Comparison of ENCODE assay signal across 14 cellular contexts in genomic region chr7:32518534-32519140, GRCh38. TPM values are rescaled to one million over a fixed set of nuclear protein-coding genes. Genes with fewer than 3 reads are reported as not detected.
DNase-seq lines count a peak whose midpoint lies in the region; ATAC-seq, FAIRE-seq and TF ChIP-seq lines count a peak whose summit lies in the region.
"Had no signal": no experiment of that assay in that cellular context is flagged by ENCODE, and none has a peak within 500 bp of the region (broad histone marks: within the 10 kb centered on the region; RNA-seq: fewer than 3 reads in every experiment).

No MANE protein-coding gene starts in this region.

- H3K4me1 ChIP-seq in A549 (peaks cover 8% of the 10 kb centered on the region; the same call in 1 of the 3 replicates), GM23248 (ENCODE audit: insufficient read depth) (peaks cover 9% of the 10 kb centered on the region; the same call in 1 of the 2 replicates), OCI-LY7 (ENCODE audit: insufficient read depth, low read length, poor library complexity, severe bottlenecking) (peaks cover 6% of the 10 kb centered on the region), prostate gland (replicated peaks) (no peaks in the 10 kb centered on the region), upper lobe of right lung (peaks cover 12% of the 10 kb centered on the region)
- H3K4me1 ChIP-seq: psoas muscle had no signal

- H3K27ac ChIP-seq in A549: no peak overlapping the region
- H3K27ac ChIP-seq in GM23248: no peak overlapping the region
- H3K27ac ChIP-seq in OCI-LY7 (ENCODE audit: low read depth, low read length, poor library complexity, severe bottlenecking): no peak overlapping the region
- H3K27ac ChIP-seq in prostate gland: no peak overlapping the region
- no peak overlapping the region for H3K27ac ChIP-seq in upper lobe of right lung
- H3K27ac ChIP-seq: BLaER1 treated with 17β-estradiol and CSF1 and Interleukin-3, amounts not matched to agents 10 nM and 100 nM; psoas muscle had no signal

- H2AFZ ChIP-seq in GM23248 (no peak overlapping the region), OCI-LY7 (ENCODE audit: low read length) (no peak overlapping the region)

- no peak for TF ChIP-seq RAD21 in A549 (conservative IDR thresholded peaks at IDR 0.05 in 1 of 2, IDR thresholded peaks at IDR 0.05 in 1 of 2)

- FAIRE-seq in A549 (lab: Jason Lieb, UNC): no peak
- FAIRE-seq in D721Med (lab: Jason Lieb, UNC): no peak

- 74% methylated on average over 2 of the region's 2 CpGs for WGBS in A549 (ENCODE audit: missing lambda C conversion rate)
- 76 to 79% methylated on average over 2 of the region's 2 CpGs for WGBS in GM23248 (ENCODE audit: low coverage in 1 of 2, low lambda C conversion rate in 2 of 2, missing lambda C conversion rate in 2 of 2), 2 experiments
- 91% methylated on average over 2 of the region's 2 CpGs for WGBS in prostate gland

- POLR2A ChIA-PET in A549 (lab: Yijun Ruan, JAX) (no interaction called here), OCI-LY7 (lab: Charles Lee) (interaction anchor here (0.7 kb wide), 1 partner anchor 14 kb away, joined by 3 read pairs; no protein-coding TSS in a partner anchor)

- H3K4me3 ChIP-seq in A549 (no peak overlapping the region), GM23248 (no peak overlapping the region), OCI-LY7 (ENCODE audit: low read depth, low read length, poor library complexity, severe bottlenecking) (no peak overlapping the region), fibroblast of mammary gland (ENCODE audit: control insufficient read depth, low read depth, low read length) (no peak overlapping the region), prostate gland (no peak overlapping the region), upper lobe of right lung (no peak overlapping the region)
- H3K4me3 ChIP-seq: psoas muscle had no signal

- H3K4me2 ChIP-seq in A549: no peak overlapping the region
- H3K4me2 ChIP-seq in GM23248 (ENCODE audit: unreplicated experiment): no peak overlapping the region
- H3K4me2 ChIP-seq in OCI-LY7 (ENCODE audit: low read length): no peak overlapping the region
- H3K4me2 ChIP-seq: BLaER1 treated with 17β-estradiol and CSF1 and Interleukin-3, amounts not matched to agents 10 nM and 100 nM had no signal

- H3K36me3 ChIP-seq in GM23248 (ENCODE audit: low read depth) (peaks cover 9% of the 10 kb centered on the region; the same call in 1 of the 2 replicates), OCI-LY7 (ENCODE audit: insufficient read depth, low read length) (peaks cover 83% of the 10 kb centered on the region), prostate gland (no peaks in the 10 kb centered on the region), upper lobe of right lung (no peaks in the 10 kb centered on the region)

- peaks cover 4% of the 10 kb centered on the region; the same call in 1 of the 2 replicates for H4K20me1 ChIP-seq in GM23248 (ENCODE audit: insufficient read depth)
- no peaks in the 10 kb centered on the region for H4K20me1 ChIP-seq in OCI-LY7 (ENCODE audit: insufficient read depth, low read length)

- H3K27me3 ChIP-seq in GM23248 (replicated peaks; ENCODE audit: insufficient read depth): no peaks in the 10 kb centered on the region
- H3K27me3 ChIP-seq in prostate gland (replicated peaks; ENCODE audit: insufficient read depth): no peaks in the 10 kb centered on the region
- no peaks in the 10 kb centered on the region for H3K27me3 ChIP-seq in upper lobe of right lung
- H3K27me3 ChIP-seq: BLaER1 treated with 17β-estradiol and CSF1 and Interleukin-3, amounts not matched to agents 10 nM and 100 nM had no signal

- no TSS peak for BruUV-seq in OCI-LY7 (replicated peaks; lab: Mats Ljungman, UMichigan)

- H3K9me3 ChIP-seq in A549 (peaks cover 43% of the 10 kb centered on the region), GM23248 (ENCODE audit: low read depth) (peaks cover 5% of the 10 kb centered on the region), OCI-LY7 (ENCODE audit: low read length) (peaks cover 59% of the 10 kb centered on the region), prostate gland (no peaks in the 10 kb centered on the region), upper lobe of right lung (no peaks in the 10 kb centered on the region)
- H3K9me3 ChIP-seq: psoas muscle had no signal

- no peak overlapping the region for H3K9ac ChIP-seq in GM23248
- H3K9ac ChIP-seq: BLaER1 treated with 17β-estradiol and CSF1 and Interleukin-3, amounts not matched to agents 10 nM and 100 nM had no signal

- no peak for TF ChIP-seq CTCF in A549 (IDR thresholded peaks at IDR 0.05)
- no peak for TF ChIP-seq CTCF in OCI-LY7 (conservative IDR thresholded peaks at IDR 0.05; ENCODE audit: low read length)
- no peak for TF ChIP-seq CTCF in fibroblast of mammary gland (conservative IDR thresholded peaks at IDR 0.05; ENCODE audit: control insufficient read depth, insufficient read depth, low read depth, low read length)
- no peak for TF ChIP-seq CTCF in prostate gland (IDR thresholded peaks at IDR 0.05)
- no peak for TF ChIP-seq CTCF in upper lobe of right lung (IDR thresholded peaks at IDR 0.05)
- TF ChIP-seq CTCF in D721Med (IDR thresholded peaks at IDR 0.05; ENCODE audit: insufficient read depth, missing control alignments): no peak

- intact Hi-C loops in OCI-LY7 (cut with micrococcal nuclease; ENCODE audit: unreplicated experiment) (no loop called here), prostate gland (cut with DNase I) (no loop called here), upper lobe of right lung (cut with DNase I) (no loop called here)

- H3K79me2 ChIP-seq in GM23248 (ENCODE audit: insufficient read depth) (peaks cover 100% of the 10 kb centered on the region), OCI-LY7 (ENCODE audit: insufficient read depth, low read depth, low read length) (peaks cover 30% of the 10 kb centered on the region)

- ATAC-seq in A549 (no peak), HG03045 (IDR thresholded peaks at IDR 0.05; ENCODE audit: unreplicated experiment) (no peak), upper lobe of right lung (no peak)
- ATAC-seq: activated CD4-positive, CD25-positive, alpha-beta regulatory T cell treated with anti-CD3 and anti-CD28 coated beads, Interleukin-2, amount 50 U/mL, for 24 hours; activated T-helper 17 cell treated with anti-CD3 and anti-CD28 coated beads, Interleukin-2, amount 50 U/mL, for 72 hours; psoas muscle had no signal

- TF ChIP-seq POLR2A in A549 (IDR thresholded peaks at IDR 0.05; ENCODE audit: low read length): no peak
- no peak for TF ChIP-seq POLR2A in prostate gland (IDR thresholded peaks at IDR 0.05)

- DNase-seq in A549 (ENCODE audit: low read depth in 1 of 2, low spot score in 1 of 2) (peak in 1 of 2 experiments; percentile 89), GM23248 (peak; percentile 26), OCI-LY7 (ENCODE audit: low spot score) (peak; percentile 77), fibroblast of mammary gland (ENCODE audit: low read depth) (peak; percentile 85), prostate gland (ENCODE audit: low spot score) (no peak), upper lobe of right lung (no peak), D721Med (ENCODE audit: insufficient read length, low spot score) (no peak)
- DNase-seq: MM.1S; psoas muscle; stimulated activated CD4-positive, alpha-beta T cell treated with anti-CD3 and anti-CD28 coated beads, Interleukin-4, amount 100 ng/mL, for 24 hours had no signal

- H3K9me2 ChIP-seq in GM23248 (ENCODE audit: insufficient read depth) (no peaks in the 10 kb centered on the region), OCI-LY7 (ENCODE audit: insufficient read depth, low read length) (no peaks in the 10 kb centered on the region)

- TF ChIP-seq EP300 in A549 (IDR thresholded peaks at IDR 0.05): no peak

- peaks cover 13% of the 10 kb centered on the region; the same call in 1 of the 2 replicates for H3F3A ChIP-seq in GM23248 (ENCODE audit: insufficient read depth)

- in situ Hi-C loops in GM23248 (cut with MboI): no loop called here

- CTCF ChIA-PET in A549 (lab: Yijun Ruan, JAX) (interaction anchor here (0.9 to 1.6 kb wide), 3 partner anchors 9 to 63 kb away, joined by 3 to 4 read pairs (median 3); no protein-coding TSS in a partner anchor), OCI-LY7 (lab: Charles Lee; ENCODE audit: unreplicated experiment) (no interaction called here)

TF ChIP-seq in A549, 52 proteins besides CTCF, POLR2A, EP300 and RAD21 (continues in another document):
- TF ChIP-seq ZC3H11A (IDR thresholded peaks at IDR 0.05) (no peak), ZFP36 (IDR thresholded peaks at IDR 0.05; ENCODE audit: borderline replicate concordance, partially characterized antibody) (peak; percentile 94), MYC (IDR thresholded peaks at IDR 0.05; ENCODE audit: borderline replicate concordance, low read length) (no peak), E2F6 (IDR thresholded peaks at IDR 0.05; ENCODE audit: borderline replicate concordance, low read depth) (no peak), RNF2 (IDR thresholded peaks at IDR 0.05; ENCODE audit: borderline replicate concordance, low read depth) (no peak), SREBF2 (IDR thresholded peaks at IDR 0.05) (no peak)

RNA-seq across cellular contexts. Expression of gene AVL9, which starts 23.3 kb away (rescaled TPM):
- polyA plus RNA-seq in A549 (2011; rRNA removed): 36.1 and 69.3 TPM in 2 replicates
- polyA plus RNA-seq in A549 (2012; cell fraction: cytosol; rRNA removed): 8.3 and 12.4 TPM in 2 replicates
- polyA plus RNA-seq in A549 (2012; cell fraction: nucleus; rRNA removed): 9.9 and 13.3 TPM in 2 replicates
- 19.4 to 24.0 TPM (median 21.9 TPM) in 3 replicates for polyA plus RNA-seq in A549 (2017; fragmentation: RNase III; extraction: RNeasy Plus Mini Kit Qiagen cat#74134 plus additional on column Dnase treatment)
- 37.8 and 47.5 TPM in 2 replicates for polyA minus RNA-seq in A549 (2011; rRNA and poly(A)+ RNA removed)
- total RNA-seq in GM23248 (2014; rRNA removed; shearing (Covaris generic)): 12.0 and 13.3 TPM in 2 replicates
- 5.1 and 7.2 TPM in 2 replicates for polyA plus RNA-seq in GM23248 (2016; fragmentation: Nextera tagmentation; extraction: Ambion mirVana)
- 23.4 and 36.6 TPM in 2 replicates for total RNA-seq in OCI-LY7 (2014; rRNA removed; shearing (Covaris generic))
- 49.5 and 54.9 TPM in 2 replicates for total RNA-seq in OCI-LY7 (2022)
- total RNA-seq in prostate gland: 10 to 100 TPM; 21.9 to 27.8 TPM
- total RNA-seq in upper lobe of right lung: 31.3 TPM

RNA-seq across cellular contexts. Expression of gene LSM5, which starts 28.5 kb away (rescaled TPM):
- polyA plus RNA-seq in A549 (2011; rRNA removed): 76.3 and 158 TPM in 2 replicates
- polyA plus RNA-seq in A549 (2012; cell fraction: cytosol; rRNA removed): 21.1 and 30.1 TPM in 2 replicates
- polyA plus RNA-seq in A549 (2012; cell fraction: nucleus; rRNA removed): 12.7 and 23.1 TPM in 2 replicates
- 128 to 131 TPM (median 131 TPM) in 3 replicates for polyA plus RNA-seq in A549 (2017; fragmentation: RNase III; extraction: RNeasy Plus Mini Kit Qiagen cat#74134 plus additional on column Dnase treatment)
- 10.7 and 15.4 TPM in 2 replicates for polyA minus RNA-seq in A549 (2011; rRNA and poly(A)+ RNA removed)
- 19.7 and 34.4 TPM in 2 replicates for total RNA-seq in GM23248 (2014; rRNA removed; shearing (Covaris generic))
- polyA plus RNA-seq in GM23248 (2016; fragmentation: Nextera tagmentation; extraction: Ambion mirVana): 110 and 117 TPM in 2 replicates
- total RNA-seq in OCI-LY7 (2014; rRNA removed; shearing (Covaris generic)): 33.8 and 38.9 TPM in 2 replicates
- 108 and 110 TPM in 2 replicates for total RNA-seq in OCI-LY7 (2022)
- total RNA-seq in prostate gland: 10 to 100 TPM; 15.4 to 41.6 TPM
- 29.1 TPM for total RNA-seq in upper lobe of right lung

Comparison
In these comparisons a context has a peak if more than half of its experiments do, and no peak if none do; other contexts are left out.
1. DNase-seq: peak in GM23248 (single experiment), OCI-LY7 (single experiment) and fibroblast of mammary gland (single experiment); none in prostate gland (single experiment), upper lobe of right lung (single experiment) and D721Med (single experiment).